26 cellular contexts compared by ENCODE assay signal in genomic region chr11:90846628-90847027, GRCh38.
"Had no signal": no experiment of that assay in that cellular context is flagged by ENCODE, and none has a peak within 500 bp of the region (broad histone marks: within the 10 kb centered on the region; RNA-seq: fewer than 3 reads in every experiment).

No MANE protein-coding gene starts in this region.

- H3K36me3 ChIP-seq: gastrocnemius medialis, neutrophil, pancreas, right lobe of liver, thoracic aorta, tibial nerve, upper lobe of right lung, uterus had no signal

- DNase-seq: effector CD8-positive, alpha-beta T cell; endodermal cell; foreskin fibroblast; gastrocnemius medialis; head of caudate nucleus; kidney; mesenchymal stem cell; mucosa of descending colon; naive B cell; pancreas; retina; right lobe of liver; small intestine; stimulated activated CD4-positive, alpha-beta T cell treated with anti-CD3 and anti-CD28 coated beads, Interleukin-15, amount 100 ng/mL, for 24 hours; stimulated activated CD4-positive, alpha-beta T cell treated with anti-CD3 and anti-CD28 coated beads, Interleukin-2, amount 100 ng/mL, for 48 hours; stimulated activated naive B cell treated with anti-CD40 and anti-IgM and Interleukin-4, amounts not matched to agents 10 μg/mL and 1 μg/mL and 100 μg/mL, for 72 hours; upper lobe of right lung; uterus had no signal

- H3K4me1 ChIP-seq: gastrocnemius medialis, pancreas, right lobe of liver, tibial nerve, upper lobe of right lung, uterus had no signal

- ATAC-seq: esophagus mucosa; gastrocnemius medialis; left lobe of liver; mucosa of descending colon; natural killer cell treated with Interleukin-12 subunit alpha and Interleukin-12 subunit beta and Interleukin-15 and Interleukin-18, amount 100 ng/mL, for 72 hours; pancreas; right lobe of liver; stimulated activated naive B cell treated with anti-CD40 and anti-IgM and Interleukin-4, amounts not matched to agents 10 μg/mL and 1 μg/mL and 100 μg/mL, for 72 hours; upper lobe of right lung had no signal

- H3K4me3 ChIP-seq: gastrocnemius medialis, lung, mucosa of descending colon, pancreas, right lobe of liver, thoracic aorta, tibial nerve, upper lobe of right lung, uterus had no signal

- H3K27ac ChIP-seq: epithelial cell of prostate, gastrocnemius medialis, neutrophil, pancreas, right lobe of liver, thoracic aorta, tibial nerve, upper lobe of right lung, uterus had no signal

- H3K27me3 ChIP-seq: gastrocnemius medialis, neutrophil, pancreas, right lobe of liver, tibial nerve, upper lobe of right lung, uterus had no signal

- H3K9me3 ChIP-seq: gastrocnemius medialis, neutrophil, pancreas, right lobe of liver, thoracic aorta, tibial nerve, upper lobe of right lung, uterus had no signal
